23 cellular contexts compared by ENCODE assay signal in the genomic region with DNA sequence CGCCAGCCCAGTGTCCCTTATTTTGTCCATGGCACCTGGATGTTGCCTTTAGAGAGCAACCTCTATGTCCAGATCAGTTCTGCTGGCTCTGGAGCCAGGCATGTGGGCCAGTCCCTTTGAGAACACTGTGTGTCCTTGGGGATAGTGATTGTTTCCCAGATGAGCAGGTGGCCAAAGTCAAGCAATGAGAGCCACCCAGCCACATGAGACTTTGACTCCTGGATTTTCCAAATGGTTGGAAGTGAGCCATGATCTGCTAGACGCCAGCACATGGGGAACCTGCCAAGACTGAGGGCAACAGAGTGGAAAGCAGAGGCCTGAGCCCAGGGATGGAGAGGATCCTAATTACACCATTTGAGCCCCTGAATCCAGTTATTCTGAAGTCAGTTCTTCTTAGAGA.
"Had no signal": no experiment of that assay in that cellular context is flagged by ENCODE, and none has a peak within 500 bp of the region (broad histone marks: within the 10 kb centered on the region; RNA-seq: fewer than 3 reads in every experiment).

No MANE protein-coding gene starts in this region.

- H3K9me3 ChIP-seq: body of pancreas, lower lobe of right lung, thyroid gland, upper lobe of right lung had no signal

- ATAC-seq: activated CD4-positive, alpha-beta T cell treated with anti-CD3 and anti-CD28 coated beads for 36 hours; body of pancreas; foreskin keratinocyte; lower lobe of right lung; naive thymus-derived CD4-positive, alpha-beta T cell; T-cell; upper lobe of right lung had no signal

- H3K4me1 ChIP-seq: body of pancreas, foreskin keratinocyte, lower lobe of right lung, thyroid gland, upper lobe of right lung had no signal

- H3K27me3 ChIP-seq: body of pancreas, foreskin keratinocyte, neural progenitor cell, thyroid gland had no signal

- H3K9me3 Mint-ChIP-seq: activated B cell treated with CpG ODN at 0.5 μM for 24 hours; neural progenitor cell; T-helper 2 cell treated with Interferon-gamma antibody and Interleukin-4, amounts not matched to agents 5 μg/mL and 100 μg/mL, for 36 hours had no signal

- H3K4me3 ChIP-seq: body of pancreas, cardiac muscle cell, hepatocyte, lower lobe of right lung, neural progenitor cell, thyroid gland, upper lobe of right lung had no signal

- DNase-seq: activated B cell treated with CpG ODN at 0.5 μM for 24 hours; activated CD4-positive, alpha-beta T cell treated with anti-CD3 and anti-CD28 coated beads for 36 hours; activated CD4-positive, alpha-beta T cell treated with anti-CD3 and anti-CD28 coated beads, Interleukin-2, amount 50 U/mL, for 48 hours; activated effector memory CD4-positive, alpha-beta T cell treated with anti-CD3 and anti-CD28 coated beads, Interleukin-2, amount 50 U/mL, for 16 hours; activated naive CD4-positive, alpha-beta T cell treated with anti-CD3 and anti-CD28 coated beads, Interleukin-2, amount 10 ng/mL, durations not matched to agents 7 days and 5 days; amygdala; body of pancreas; effector memory CD4-positive, alpha-beta T cell; foreskin keratinocyte; kidney glomerular epithelial cell; lower lobe of right lung; naive thymus-derived CD4-positive, alpha-beta T cell; retina; stimulated activated CD4-positive, alpha-beta T cell treated with anti-CD3 and anti-CD28 coated beads, Interleukin-12 subunit alpha, Interleukin-12 subunit beta, amount 100 ng/mL, for 4 hours; substantia nigra; T-cell; thyroid gland; upper lobe of right lung had no signal

- H3K36me3 Mint-ChIP-seq: activated naive CD4-positive, alpha-beta T cell treated with anti-CD3 and anti-CD28 coated beads, Interleukin-2, amount 10 ng/mL, durations not matched to agents 7 days and 5 days; neural progenitor cell; T-cell had no signal

- H3K27me3 Mint-ChIP-seq: activated B cell treated with CpG ODN at 0.5 μM for 24 hours; activated naive CD4-positive, alpha-beta T cell treated with anti-CD3 and anti-CD28 coated beads, Interleukin-2, amount 10 ng/mL, durations not matched to agents 7 days and 5 days; T-cell had no signal

- H3K4me1 Mint-ChIP-seq: activated B cell treated with CpG ODN at 0.5 μM for 24 hours; activated CD4-positive, alpha-beta T cell treated with anti-CD3 and anti-CD28 coated beads for 36 hours; activated naive CD4-positive, alpha-beta T cell treated with anti-CD3 and anti-CD28 coated beads, Interleukin-2, amount 10 ng/mL, durations not matched to agents 7 days and 5 days; naive thymus-derived CD4-positive, alpha-beta T cell; T-cell had no signal

- H3K36me3 ChIP-seq: cardiac muscle cell, lower lobe of right lung, neural progenitor cell, thyroid gland, upper lobe of right lung had no signal

- H3K27ac ChIP-seq: body of pancreas, cardiac muscle cell, foreskin keratinocyte, hepatocyte, lower lobe of right lung, neural progenitor cell, thyroid gland, upper lobe of right lung had no signal

- H3K4me3 Mint-ChIP-seq: activated B cell treated with CpG ODN at 0.5 μM for 24 hours; activated CD4-positive, alpha-beta T cell treated with anti-CD3 and anti-CD28 coated beads for 36 hours; activated naive CD4-positive, alpha-beta T cell treated with anti-CD3 and anti-CD28 coated beads, Interleukin-2, amount 10 ng/mL, durations not matched to agents 7 days and 5 days; naive thymus-derived CD4-positive, alpha-beta T cell; neural progenitor cell; stimulated activated naive CD8-positive, alpha-beta T cell treated with anti-CD3 and anti-CD28 coated beads, Interleukin-15, Interleukin-2, amounts not matched to agents 100 ng/mL and 50 ng/mL, for 24 hours; T-cell; T-helper 2 cell treated with Interferon-gamma antibody and Interleukin-4, amounts not matched to agents 5 μg/mL and 100 μg/mL, for 36 hours had no signal

- H3K27ac Mint-ChIP-seq: activated B cell treated with CpG ODN at 0.5 μM for 24 hours; activated CD4-positive, alpha-beta T cell treated with anti-CD3 and anti-CD28 coated beads for 36 hours; activated naive CD4-positive, alpha-beta T cell treated with anti-CD3 and anti-CD28 coated beads, Interleukin-2, amount 10 ng/mL, durations not matched to agents 7 days and 5 days; naive thymus-derived CD4-positive, alpha-beta T cell; neural progenitor cell; stimulated activated naive CD8-positive, alpha-beta T cell treated with anti-CD3 and anti-CD28 coated beads, Interleukin-15, Interleukin-2, amounts not matched to agents 100 ng/mL and 50 ng/mL, for 24 hours; T-cell; T-helper 2 cell treated with Interferon-gamma antibody and Interleukin-4, amounts not matched to agents 5 μg/mL and 100 μg/mL, for 36 hours had no signal
